ENCODE assay signal across 8 cellular contexts in genomic region chr14:90518941-90519256, GRCh38.
DNase-seq lines count a peak whose midpoint lies in the region; ATAC-seq and TF ChIP-seq lines count a peak whose summit lies in the region.

No MANE protein-coding gene starts in this region.

- CTCF ChIA-PET in RWPE1 (lab: Yijun Ruan, JAX): interaction anchor here (0.7 to 0.8 kb wide), 2 partner anchors 53 to 94 kb away, joined by 4 read pairs; no protein-coding TSS in a partner anchor

- intact Hi-C loops in thyroid gland (cut with DNase I): loop anchor here (10.0 kb wide), 2 partner anchors 114 to 176 kb away; no protein-coding TSS in a partner anchor

- TF ChIP-seq POLR2A in Peyer's patch (IDR thresholded peaks at IDR 0.05) (no peak), thyroid gland (IDR thresholded peaks at IDR 0.05) (no peak)

- TF ChIP-seq CTCF in Peyer's patch (IDR thresholded peaks at IDR 0.05) (peak in 5 of 6 experiments; percentile 7 to 64 (median 57)), thyroid gland (IDR thresholded peaks at IDR 0.05) (peak in 4 of 6 experiments; percentile 29 to 52 (median 42)), RWPE1 (conservative IDR thresholded peaks at IDR 0.05; ENCODE audit: low read depth) (no peak)

- H3K4me1 ChIP-seq in Peyer's patch (peaks cover 0 to 63% (median 4%) of the 10 kb centered on the region in 4 donors), thyroid gland (peaks cover 37 to 60% of the 10 kb centered on the region in 2 donors)

- POLR2A ChIA-PET in RWPE1 (lab: Yijun Ruan, JAX; ENCODE audit: low non-redundant PET): no interaction called here

- DNase-seq in DMS 273 (lab: John Stamatoyannopoulos, UW; ENCODE audit: unreplicated experiment): peak; percentile 57
- no peak for DNase-seq in DMS 273 treated with DMSO at 0.1 percent for 48 hours (lab: John Stamatoyannopoulos, UW)
- peak in 2 of 3 donors; percentile 53 to 71 for DNase-seq in Peyer's patch
- peak; percentile 13 for DNase-seq in amniotic epithelial cell (ENCODE audit: low read depth)
- peak; percentile 49 to 65 for DNase-seq in lung microvascular endothelial cell (ENCODE audit: low read depth in 2 of 2)
- DNase-seq in thyroid gland: peak; percentile 31 to 48
- DNase-seq in RWPE1 (ENCODE audit: low spot score): no peak

- H3K4me3 ChIP-seq in Peyer's patch: no peak overlapping the region
- no peak overlapping the region for H3K4me3 ChIP-seq in thyroid gland (replicated peaks in 1 of 3)

- H3K9me3 ChIP-seq in Peyer's patch: no peaks in the 10 kb centered on the region
- no peaks in the 10 kb centered on the region for H3K9me3 ChIP-seq in thyroid gland

- 69 to 73% methylated on average over 4 to 5 of the region's 5 CpGs for WGBS in thyroid gland, 2 donors

- H3K27ac ChIP-seq in Peyer's patch (peak overlapping the region in 2 of 4 donors; percentile 26 to 59), thyroid gland (no peak overlapping the region), RWPE1 (no peak overlapping the region)

- H3K36me3 ChIP-seq in Peyer's patch (no peaks in the 10 kb centered on the region), thyroid gland (no peaks in the 10 kb centered on the region)

- no peak for ATAC-seq in GM19467 (IDR thresholded peaks at IDR 0.05; ENCODE audit: unreplicated experiment)

- H3K27me3 ChIP-seq in Peyer's patch (no peaks in the 10 kb centered on the region), thyroid gland (no peaks in the 10 kb centered on the region)

Comparison
In these comparisons a context has a peak if more than half of its experiments do, and no peak if none do; other contexts are left out.
1. DNase-seq: peak in DMS 273 (single experiment), Peyer's patch (2 of 3), amniotic epithelial cell (single experiment), lung microvascular endothelial cell (2 of 2) and thyroid gland (2 of 2); none in DMS 273 treated with DMSO at 0.1 percent for 48 hours (single experiment) and RWPE1 (single experiment).